In genomic region chr1:182600036-182600713, GRCh38 we compare ENCODE assay signal across 27 cellular contexts. TPM values are rescaled to one million over a fixed set of nuclear protein-coding genes. Genes with fewer than 3 reads are reported as not detected.
DNase-seq lines count a peak whose midpoint lies in the region; ATAC-seq lines count a peak whose summit lies in the region.
"Had no signal": no experiment of that assay in that cellular context is flagged by ENCODE, and none has a peak within 500 bp of the region (broad histone marks: within the 10 kb centered on the region; RNA-seq: fewer than 3 reads in every experiment).

No MANE protein-coding gene starts in this region.

- intact Hi-C loops in posterior vena cava (cut with DNase I): loop anchor here in 1 of 2 donors (2.0 kb wide), 1 partner anchor 183 kb away; no protein-coding TSS in a partner anchor

- H3K4me1 Mint-ChIP-seq in activated T-cell treated with anti-CD3 and anti-CD28 coated beads, Interleukin-2, amount 50 U/mL, for 4 hours (ENCODE audit: low read depth): peaks cover 26% of the 10 kb centered on the region
- H3K4me1 Mint-ChIP-seq in activated T-cell treated with anti-CD3 and anti-CD28 coated beads, Interleukin-2, amount 50 U/mL, for 24 hours (ENCODE audit: low read depth): peaks cover 32% of the 10 kb centered on the region
- H3K4me1 Mint-ChIP-seq in activated naive CD8-positive, alpha-beta T cell treated with anti-CD3 and anti-CD28 coated beads, Interleukin-2, amount 50 U/mL, for 24 hours: peaks cover 35% of the 10 kb centered on the region
- H3K4me1 Mint-ChIP-seq in activated T-helper 17 cell treated with anti-CD3 and anti-CD28 coated beads, Interleukin-2, amount 50 U/mL, for 72 hours: no peaks in the 10 kb centered on the region

- no peak overlapping the region for H3K4me3 ChIP-seq in H7 (ENCODE audit: insufficient read depth, low read depth, low read length)
- H3K4me3 ChIP-seq: A549, breast epithelium, esophagus squamous epithelium, gastrocnemius medialis, SJSA1, vagina had no signal

- peak overlapping the region; percentile 62 for H3K4me3 Mint-ChIP-seq in activated T-cell treated with anti-CD3 and anti-CD28 coated beads, Interleukin-2, amount 50 U/mL, for 4 hours
- H3K4me3 Mint-ChIP-seq in activated T-cell treated with anti-CD3 and anti-CD28 coated beads, Interleukin-2, amount 50 U/mL, for 24 hours: no peak overlapping the region
- no peak overlapping the region for H3K4me3 Mint-ChIP-seq in activated naive CD8-positive, alpha-beta T cell treated with anti-CD3 and anti-CD28 coated beads, Interleukin-2, amount 50 U/mL, for 24 hours
- no peak overlapping the region for H3K4me3 Mint-ChIP-seq in activated T-helper 17 cell treated with anti-CD3 and anti-CD28 coated beads, Interleukin-2, amount 50 U/mL, for 72 hours
- H3K4me3 Mint-ChIP-seq: B cell, natural killer cell, T-cell had no signal

- H3K27ac Mint-ChIP-seq in activated T-cell treated with anti-CD3 and anti-CD28 coated beads, Interleukin-2, amount 50 U/mL, for 24 hours: no peak overlapping the region
- H3K27ac Mint-ChIP-seq in activated naive CD8-positive, alpha-beta T cell treated with anti-CD3 and anti-CD28 coated beads, Interleukin-2, amount 50 U/mL, for 24 hours: peak overlapping the region; percentile 71
- H3K27ac Mint-ChIP-seq in activated T-helper 17 cell treated with anti-CD3 and anti-CD28 coated beads, Interleukin-2, amount 50 U/mL, for 72 hours: no peak overlapping the region
- H3K27ac Mint-ChIP-seq: natural killer cell, T-cell had no signal

- H3K9me3 Mint-ChIP-seq in activated T-cell treated with anti-CD3 and anti-CD28 coated beads, Interleukin-2, amount 50 U/mL, for 4 hours: no peaks in the 10 kb centered on the region
- no peaks in the 10 kb centered on the region for H3K9me3 Mint-ChIP-seq in activated T-cell treated with anti-CD3 and anti-CD28 coated beads, Interleukin-2, amount 50 U/mL, for 24 hours
- H3K9me3 Mint-ChIP-seq in activated naive CD8-positive, alpha-beta T cell treated with anti-CD3 and anti-CD28 coated beads, Interleukin-2, amount 50 U/mL, for 24 hours: no peaks in the 10 kb centered on the region
- H3K9me3 Mint-ChIP-seq in activated T-helper 17 cell treated with anti-CD3 and anti-CD28 coated beads, Interleukin-2, amount 50 U/mL, for 72 hours: no peaks in the 10 kb centered on the region
- H3K9me3 Mint-ChIP-seq: natural killer cell, T-cell had no signal

- DNase-seq in activated T-cell treated with anti-CD3 and anti-CD28 coated beads, Interleukin-2, amount 50 U/mL, for 4 hours: no peak
- DNase-seq in activated T-cell treated with anti-CD3 and anti-CD28 coated beads, Interleukin-2, amount 50 U/mL, for 24 hours: no peak
- DNase-seq in H7: peak; percentile 10
- no peak for DNase-seq in activated naive CD8-positive, alpha-beta T cell treated with anti-CD3 and anti-CD28 coated beads, Interleukin-2, amount 50 U/mL, for 24 hours
- peak; percentile 71 for DNase-seq in posterior vena cava (ENCODE audit: low spot score)
- DNase-seq: activated CD4-positive, alpha-beta T cell treated with anti-CD3 and anti-CD28 coated beads for 1 hour; activated effector memory CD4-positive, alpha-beta T cell treated with anti-CD3 and anti-CD28 coated beads, Interleukin-2, amount 50 U/mL, for 16 hours; amniotic stem cell; DMS79 treated with DMSO at 0.1 percent for 48 hours; esophagus squamous epithelium; gastrocnemius medialis; natural killer cell; NCI-H1436; NCI-H2107; NCI-H446 treated with DMSO at 0.1 percent for 48 hours; small intestine; T-cell had no signal

- ATAC-seq in activated T-cell treated with anti-CD3 and anti-CD28 coated beads, Interleukin-2, amount 50 U/mL, for 4 hours: no peak
- no peak for ATAC-seq in activated naive CD8-positive, alpha-beta T cell treated with anti-CD3 and anti-CD28 coated beads, Interleukin-2, amount 50 U/mL, for 24 hours
- ATAC-seq in GM19328 (IDR thresholded peaks at IDR 0.05; ENCODE audit: unreplicated experiment) (no peak), GM19351 (IDR thresholded peaks at IDR 0.05; ENCODE audit: unreplicated experiment) (no peak)
- no peak for ATAC-seq in activated T-helper 17 cell treated with anti-CD3 and anti-CD28 coated beads, Interleukin-2, amount 50 U/mL, for 72 hours (replicated peaks)
- ATAC-seq: gastrocnemius medialis, natural killer cell, T-cell had no signal

- peaks cover 14% of the 10 kb centered on the region for H3K36me3 ChIP-seq in H7 (replicated peaks; ENCODE audit: control insufficient read depth, insufficient read depth, low read length)
- H3K36me3 ChIP-seq: breast epithelium, gastrocnemius medialis, vagina had no signal

- peaks cover under 1% of the 10 kb centered on the region for H3K27me3 Mint-ChIP-seq in activated T-cell treated with anti-CD3 and anti-CD28 coated beads, Interleukin-2, amount 50 U/mL, for 4 hours (ENCODE audit: low read depth)
- H3K27me3 Mint-ChIP-seq in activated T-cell treated with anti-CD3 and anti-CD28 coated beads, Interleukin-2, amount 50 U/mL, for 24 hours: peaks cover 1% of the 10 kb centered on the region
- H3K27me3 Mint-ChIP-seq in activated naive CD8-positive, alpha-beta T cell treated with anti-CD3 and anti-CD28 coated beads, Interleukin-2, amount 50 U/mL, for 24 hours: peaks cover 10% of the 10 kb centered on the region
- no peaks in the 10 kb centered on the region for H3K27me3 Mint-ChIP-seq in activated T-helper 17 cell treated with anti-CD3 and anti-CD28 coated beads, Interleukin-2, amount 50 U/mL, for 72 hours
- H3K27me3 Mint-ChIP-seq: B cell, T-cell had no signal

- H3K36me3 Mint-ChIP-seq in activated T-cell treated with anti-CD3 and anti-CD28 coated beads, Interleukin-2, amount 50 U/mL, for 4 hours (ENCODE audit: insufficient read depth): peaks cover 11% of the 10 kb centered on the region
- no peaks in the 10 kb centered on the region for H3K36me3 Mint-ChIP-seq in activated T-cell treated with anti-CD3 and anti-CD28 coated beads, Interleukin-2, amount 50 U/mL, for 24 hours (ENCODE audit: low read depth)
- no peaks in the 10 kb centered on the region for H3K36me3 Mint-ChIP-seq in activated naive CD8-positive, alpha-beta T cell treated with anti-CD3 and anti-CD28 coated beads, Interleukin-2, amount 50 U/mL, for 24 hours (ENCODE audit: low read depth)
- H3K36me3 Mint-ChIP-seq in activated T-helper 17 cell treated with anti-CD3 and anti-CD28 coated beads, Interleukin-2, amount 50 U/mL, for 72 hours (ENCODE audit: low read depth): no peaks in the 10 kb centered on the region
- H3K36me3 Mint-ChIP-seq: natural killer cell had no signal

- H3K27me3 ChIP-seq in H7 (ENCODE audit: control insufficient read depth, insufficient read depth, low read length): peaks cover 10% of the 10 kb centered on the region
- H3K27me3 ChIP-seq: breast epithelium, esophagus squamous epithelium, gastrocnemius medialis, SJSA1, vagina had no signal

RNA-seq across cellular contexts. Expression of gene RGS16, which starts 4.0 kb away (rescaled TPM):
- 10 to 100 TPM; 38.8 to 62.8 (median 53.6) TPM for total RNA-seq in activated T-cell treated with anti-CD3 and anti-CD28 coated beads, Interleukin-2, amount 50 U/mL, for 4 hours
- total RNA-seq in H7 (2014; rRNA removed; shearing (Covaris generic)): 22.0 and 29.1 TPM in 2 replicates
- total RNA-seq in posterior vena cava: 1 to 10 TPM; 3.1 to 6.9 TPM
- 10 to 100 TPM in 1 of 2 donors, 1 to 10 TPM in 1; 9.7 to 32.1 TPM for total RNA-seq in activated T-helper 17 cell treated with anti-CD3 and anti-CD28 coated beads, Interleukin-2, amount 50 U/mL, for 72 hours
- total RNA-seq: M059J, renal cortical epithelial cell had no signal

RNA-seq across cellular contexts. Expression of gene RNASEL, which starts 11.1 kb away (rescaled TPM):
- total RNA-seq in activated T-cell treated with anti-CD3 and anti-CD28 coated beads, Interleukin-2, amount 50 U/mL, for 4 hours: 1 to 10 TPM; 1.7 to 2.5 (median 2.0) TPM
- total RNA-seq in H7 (2014; rRNA removed; shearing (Covaris generic)): 0.85 and 1.2 TPM in 2 replicates
- 1 to 10 TPM; 5.1 to 9.2 TPM for total RNA-seq in posterior vena cava
- total RNA-seq in activated T-helper 17 cell treated with anti-CD3 and anti-CD28 coated beads, Interleukin-2, amount 50 U/mL, for 72 hours: 1 to 10 TPM; 2.7 to 8.4 TPM

Comparison
In these comparisons a context has a peak if more than half of its experiments do, and no peak if none do; other contexts are left out.
1. DNase-seq: peak in H7 (single experiment) and posterior vena cava (single experiment); none in activated T-cell treated with anti-CD3 and anti-CD28 coated beads, Interleukin-2, amount 50 U/mL, for 4 hours (single experiment), activated T-cell treated with anti-CD3 and anti-CD28 coated beads, Interleukin-2, amount 50 U/mL, for 24 hours (single experiment) and activated naive CD8-positive, alpha-beta T cell treated with anti-CD3 and anti-CD28 coated beads, Interleukin-2, amount 50 U/mL, for 24 hours (single experiment).